1 cellular context compared by ENCODE assay signal in genomic region chr19:2423913-2424685, GRCh38.
TF ChIP-seq lines count a peak whose summit lies in the region.

No MANE protein-coding gene starts in this region.

TF ChIP-seq in HEK293, 187 proteins besides CTCF, POLR2A, EP300 and RAD21:
- TF ChIP-seq ZNF37A (tag by site-specific recombination; IDR thresholded peaks at IDR 0.05) (no peak), HIC1 (tag by site-specific recombination; IDR thresholded peaks at IDR 0.05) (no peak), ZFHX2 (tag by site-specific recombination; conservative IDR thresholded peaks at IDR 0.05) (0 out of 2 replicates have a peak, but pooled peaks have one; percentile 21), ZNF335 (tag by site-specific recombination; conservative IDR thresholded peaks at IDR 0.05) (no peak), ZNF239 (tag by site-specific recombination; IDR thresholded peaks at IDR 0.05) (no peak), HOXC10 (CRISPR knock-in tag; IDR thresholded peaks at IDR 0.05) (no peak)
- TF ChIP-seq, protein P1, sequence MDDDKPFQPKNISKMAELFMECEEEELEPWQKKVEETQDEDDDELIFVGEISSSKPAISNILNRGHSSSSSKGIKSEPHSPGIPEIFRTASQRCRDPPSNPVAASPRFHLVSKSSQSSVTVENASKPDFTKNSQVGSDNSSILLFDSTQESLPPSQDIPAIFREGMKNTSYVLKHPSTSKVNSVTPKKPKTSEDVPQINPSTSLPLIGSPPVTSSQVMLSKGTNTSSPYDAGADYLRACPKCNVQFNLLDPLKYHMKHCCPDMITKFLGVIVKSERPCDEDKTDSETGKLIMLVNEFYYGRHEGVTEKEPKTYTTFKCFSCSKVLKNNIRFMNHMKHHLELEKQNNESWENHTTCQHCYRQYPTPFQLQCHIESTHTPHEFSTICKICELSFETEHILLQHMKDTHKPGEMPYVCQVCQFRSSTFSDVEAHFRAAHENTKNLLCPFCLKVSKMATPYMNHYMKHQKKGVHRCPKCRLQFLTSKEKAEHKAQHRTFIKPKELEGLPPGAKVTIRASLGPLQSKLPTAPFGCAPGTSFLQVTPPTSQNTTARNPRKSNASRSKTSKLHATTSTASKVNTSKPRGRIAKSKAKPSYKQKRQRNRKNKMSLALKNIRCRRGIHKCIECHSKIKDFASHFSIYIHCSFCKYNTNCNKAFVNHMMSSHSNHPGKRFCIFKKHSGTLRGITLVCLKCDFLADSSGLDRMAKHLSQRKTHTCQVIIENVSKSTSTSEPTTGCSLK (tag by site-specific recombination; IDR thresholded peaks at IDR 0.05) = no peak
TF ChIP-seq in HEK293: peak in this region for 1.
